Comparison of ENCODE assay signal across 9 cellular contexts in genomic region chrX:154097003-154097596, GRCh38. TPM values are rescaled to one million over a fixed set of nuclear protein-coding genes. Genes with fewer than 3 reads are reported as not detected.
DNase-seq lines count a peak whose midpoint lies in the region; ATAC-seq, FAIRE-seq and TF ChIP-seq lines count a peak whose summit lies in the region.
"Had no signal": no experiment of that assay in that cellular context is flagged by ENCODE, and none has a peak within 500 bp of the region (broad histone marks: within the 10 kb centered on the region; RNA-seq: fewer than 3 reads in every experiment).

No MANE protein-coding gene starts in this region.

- H3K4me3 ChIP-seq in Caco-2 (ENCODE audit: low read depth, low read length) (peak overlapping the region; percentile 70), HUES48 (ENCODE audit: low read depth, low read length) (peak overlapping the region; percentile 73), RWPE2 (ENCODE audit: severe bottlenecking) (peak overlapping the region; percentile 81), neutrophil (ENCODE audit: low read depth in 1 of 2, low read length in 1 of 2) (peak overlapping the region; percentile 64 to 65), suprapubic skin (peak overlapping the region; percentile 87)

- peak overlapping the region; percentile 59; the same call in 1 of the 2 replicates for H3K9ac ChIP-seq in HUES48 (ENCODE audit: low read depth, low read length)

- no peaks in the 10 kb centered on the region for H3K9me3 ChIP-seq in Caco-2
- peaks cover 34% of the 10 kb centered on the region for H3K9me3 ChIP-seq in HUES48 (ENCODE audit: control insufficient read depth, insufficient read depth, low read length)
- no peaks in the 10 kb centered on the region for H3K9me3 ChIP-seq in RWPE2 (ENCODE audit: severe bottlenecking)
- no peaks in the 10 kb centered on the region for H3K9me3 ChIP-seq in neutrophil
- no peaks in the 10 kb centered on the region for H3K9me3 ChIP-seq in suprapubic skin

- H3K36me3 ChIP-seq in Caco-2 (ENCODE audit: control insufficient read depth, insufficient read depth, low read length) (no peaks in the 10 kb centered on the region), HUES48 (ENCODE audit: control insufficient read depth, insufficient read depth, low read length) (no peaks in the 10 kb centered on the region), RWPE2 (ENCODE audit: low read depth) (no peaks in the 10 kb centered on the region), neutrophil (no peaks in the 10 kb centered on the region), suprapubic skin (no peaks in the 10 kb centered on the region)

- CTCF ChIA-PET in Caco-2 (lab: Charles Lee): interaction anchor here (0.6 kb wide), 1 partner anchor 38 kb away, joined by 3 read pairs; no protein-coding TSS in a partner anchor

- no peak for FAIRE-seq in frontal cortex (lab: Jason Lieb, UNC)
- FAIRE-seq: islet of Langerhans had no signal

- WGBS in suprapubic skin: 43% methylated on average over 13 of the region's 82 CpGs

- ATAC-seq in GM21360 (IDR thresholded peaks at IDR 0.05; ENCODE audit: unreplicated experiment): peak; percentile 44
- ATAC-seq in RWPE2 (ENCODE audit: low read depth): peak; percentile 40

- H3K27ac Mint-ChIP-seq in Caco-2 (ENCODE audit: unreplicated experiment): no peak overlapping the region

- intact Hi-C loops in Caco-2 (cut with micrococcal nuclease; ENCODE audit: unreplicated experiment): no loop called here

- POLR2A ChIA-PET in Caco-2 (lab: Charles Lee): interaction anchor here (0.6 kb wide), 1 partner anchor 126 kb away, joined by 3 read pairs; no protein-coding TSS in a partner anchor

- H3K27me3 ChIP-seq in Caco-2 (replicated peaks; ENCODE audit: control insufficient read depth, insufficient read depth, low read length) (no peaks in the 10 kb centered on the region), HUES48 (ENCODE audit: control insufficient read depth, insufficient read depth, low read length) (no peaks in the 10 kb centered on the region), RWPE2 (ENCODE audit: insufficient read depth, poor library complexity, severe bottlenecking) (no peaks in the 10 kb centered on the region), neutrophil (no peaks in the 10 kb centered on the region), suprapubic skin (no peaks in the 10 kb centered on the region)

- peaks cover 6% of the 10 kb centered on the region for H3K27me3 Mint-ChIP-seq in Caco-2 (ENCODE audit: insufficient read depth, unreplicated experiment)

- H3K4me3 Mint-ChIP-seq in Caco-2 (ENCODE audit: unreplicated experiment): peak overlapping the region; percentile 73

- TF ChIP-seq EP300 in suprapubic skin (IDR thresholded peaks at IDR 0.05): no peak

- no peak for TF ChIP-seq POLR2A in suprapubic skin (IDR thresholded peaks at IDR 0.05)

- BruUV-seq in Caco-2 (replicated peaks; lab: Mats Ljungman, UMichigan): no TSS peak

- H3K4me1 ChIP-seq in Caco-2 (peaks cover 11% of the 10 kb centered on the region; the same call in 1 of the 2 replicates), HUES48 (ENCODE audit: control insufficient read depth, insufficient read depth, low read length) (peaks cover 30% of the 10 kb centered on the region), RWPE2 (ENCODE audit: insufficient read depth, poor library complexity, severe bottlenecking) (peaks cover 6% of the 10 kb centered on the region), neutrophil (ENCODE audit: control insufficient read depth in 1 of 2, insufficient read depth in 1 of 2, low read depth in 1 of 2, low read length in 1 of 2) (peaks cover 34 to 41% of the 10 kb centered on the region in 2 experiments), suprapubic skin (peaks cover 27% of the 10 kb centered on the region)

- H3K27ac ChIP-seq in HUES48 (ENCODE audit: low read depth, low read length): peak overlapping the region; percentile 72
- peak overlapping the region; percentile 58 for H3K27ac ChIP-seq in RWPE2 (ENCODE audit: poor library complexity, severe bottlenecking)
- peak overlapping the region; percentile 93 for H3K27ac ChIP-seq in neutrophil
- H3K27ac ChIP-seq in suprapubic skin: peak overlapping the region; percentile 98

- H3K4me1 Mint-ChIP-seq in Caco-2 (ENCODE audit: low read depth, unreplicated experiment): no peaks in the 10 kb centered on the region

- TF ChIP-seq CTCF in Caco-2 (IDR thresholded peaks at IDR 0.05; ENCODE audit: insufficient read depth in 1 of 2, low read depth in 1 of 2, low read length in 1 of 2, severe bottlenecking in 1 of 2, unreplicated experiment in 1 of 2) (no peak), RWPE2 (IDR thresholded peaks at IDR 0.05; ENCODE audit: poor library complexity, severe bottlenecking) (no peak), neutrophil (IDR thresholded peaks at IDR 0.05) (no peak), suprapubic skin (IDR thresholded peaks at IDR 0.05) (no peak)

- no peaks in the 10 kb centered on the region for H3K36me3 Mint-ChIP-seq in Caco-2 (ENCODE audit: insufficient read depth, unreplicated experiment)

- peak; percentile 59 to 69 for DNase-seq in Caco-2
- no peak for DNase-seq in RWPE2 (ENCODE audit: low spot score)
- peak; percentile 63 for DNase-seq in activated naive CD4-positive, alpha-beta T cell treated with Interleukin-2 at 50 U/mL for 16 hours
- peak; percentile 67 to 74 for DNase-seq in frontal cortex (ENCODE audit: low spot score in 2 of 2)
- DNase-seq in suprapubic skin (ENCODE audit: low spot score in 2 of 2): peak; percentile 77 to 83

- no peaks in the 10 kb centered on the region for H3K9me3 Mint-ChIP-seq in Caco-2 (ENCODE audit: unreplicated experiment)

RNA-seq across cellular contexts. Expression of gene MECP2, which starts 0.4 kb away (rescaled TPM):
- total RNA-seq in Caco-2 (2022): 30.6 and 36.4 TPM in 2 replicates
- total RNA-seq in frontal cortex: 21.2 TPM
- total RNA-seq in suprapubic skin: 10 to 100 TPM; 19.7 to 76.0 (median 33.9) TPM

RNA-seq across cellular contexts. Expression of gene OPN1LW, which starts 46.9 kb away (rescaled TPM):
- not detected in 2 replicates for total RNA-seq in Caco-2 (2022)
- total RNA-seq in frontal cortex: not detected
- not detected for total RNA-seq in suprapubic skin
